ENCODE assay signal across 9 cellular contexts in the genomic region with DNA sequence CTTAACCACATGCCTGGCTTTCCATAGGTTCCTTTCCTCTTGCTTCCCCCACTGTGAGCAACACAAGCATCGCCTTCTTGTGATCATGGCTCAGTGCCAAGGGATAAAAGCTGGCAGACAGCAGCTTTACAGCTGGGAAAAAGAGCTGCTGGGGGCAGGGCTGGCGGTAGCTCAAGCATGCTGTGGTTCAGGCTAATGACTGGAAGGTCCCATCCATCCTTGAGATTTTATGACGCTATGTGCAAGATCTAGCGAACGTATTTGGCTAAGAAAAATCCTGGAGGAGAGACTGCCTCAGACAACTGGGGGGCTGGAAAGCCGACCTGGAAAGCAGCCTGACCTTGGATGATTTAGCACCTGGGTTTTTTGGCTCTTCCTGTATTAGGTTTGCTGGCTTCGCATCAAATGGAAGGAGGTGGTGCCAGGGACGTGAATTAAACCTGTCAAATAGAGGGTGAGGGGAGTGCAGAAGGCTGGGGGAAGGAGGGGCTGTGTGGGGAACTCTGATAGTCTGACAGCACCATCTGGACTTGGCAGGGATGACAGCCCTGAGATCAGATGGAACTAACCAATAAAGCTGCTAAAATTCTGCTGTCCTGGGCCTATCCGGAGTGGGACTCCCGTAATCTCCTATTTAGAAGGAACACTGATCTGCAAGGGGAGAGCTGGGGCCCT. TPM values are rescaled to one million over a fixed set of nuclear protein-coding genes. Genes with fewer than 3 reads are reported as not detected.
DNase-seq lines count a peak whose midpoint lies in the region; ATAC-seq, FAIRE-seq and TF ChIP-seq lines count a peak whose summit lies in the region.
"Had no signal": no experiment of that assay in that cellular context is flagged by ENCODE, and none has a peak within 500 bp of the region (broad histone marks: within the 10 kb centered on the region; RNA-seq: fewer than 3 reads in every experiment).

No MANE protein-coding gene starts in this region.

- no peak for TF ChIP-seq POLR2A in adrenal gland (IDR thresholded peaks at IDR 0.05)

- DNase-seq in NCI-H146 (lab: John Stamatoyannopoulos, UW): peak; percentile 34
- DNase-seq in NCI-H146 treated with DMSO at 0.1 percent for 48 hours (lab: John Stamatoyannopoulos, UW; ENCODE audit: unreplicated experiment): no peak
- DNase-seq in adrenal gland: peak; percentile 21 to 73 (median 46)
- no peak for DNase-seq in H7
- no peak for DNase-seq in activated naive CD8-positive, alpha-beta T cell treated with anti-CD3 and anti-CD28 coated beads, Interleukin-2, amount 50 U/mL, for 24 hours

- no peak overlapping the region for H3K4me3 Mint-ChIP-seq in activated naive CD8-positive, alpha-beta T cell treated with anti-CD3 and anti-CD28 coated beads, Interleukin-2, amount 50 U/mL, for 24 hours

- H3K9me3 Mint-ChIP-seq in activated naive CD8-positive, alpha-beta T cell treated with anti-CD3 and anti-CD28 coated beads, Interleukin-2, amount 50 U/mL, for 24 hours: no peaks in the 10 kb centered on the region

- no peak for ATAC-seq in GM19328 (IDR thresholded peaks at IDR 0.05; ENCODE audit: unreplicated experiment)
- ATAC-seq in activated naive CD8-positive, alpha-beta T cell treated with anti-CD3 and anti-CD28 coated beads, Interleukin-2, amount 50 U/mL, for 24 hours: no peak
- ATAC-seq in GM21447 (IDR thresholded peaks at IDR 0.05; ENCODE audit: unreplicated experiment): no peak

- H3K27me3 ChIP-seq in adrenal gland (no peaks in the 10 kb centered on the region), H7 (ENCODE audit: control insufficient read depth, insufficient read depth, low read length) (no peaks in the 10 kb centered on the region)

- H3K27ac ChIP-seq in adrenal gland: no peak overlapping the region
- H3K27ac ChIP-seq: 22Rv1 had no signal

- intact Hi-C loops in adrenal gland (cut with DNase I): no loop called here

- H3K36me3 ChIP-seq in adrenal gland (replicated peaks in 1 of 2) (no peaks in the 10 kb centered on the region), H7 (replicated peaks; ENCODE audit: control insufficient read depth, insufficient read depth, low read length) (no peaks in the 10 kb centered on the region)

- H3K36me3 Mint-ChIP-seq in activated naive CD8-positive, alpha-beta T cell treated with anti-CD3 and anti-CD28 coated beads, Interleukin-2, amount 50 U/mL, for 24 hours (ENCODE audit: low read depth): no peaks in the 10 kb centered on the region

- H3K9me3 ChIP-seq in adrenal gland (replicated peaks in 1 of 3): no peaks in the 10 kb centered on the region

- peaks cover 0 to 11% of the 10 kb centered on the region in 2 donors for H3K4me1 ChIP-seq in adrenal gland (replicated peaks in 1 of 2)

- no peak for TF ChIP-seq CTCF in adrenal gland (IDR thresholded peaks at IDR 0.05)

- H3K4me3 ChIP-seq in adrenal gland (no peak overlapping the region), H7 (ENCODE audit: insufficient read depth, low read depth, low read length) (no peak overlapping the region)

- no peaks in the 10 kb centered on the region for H3K27me3 Mint-ChIP-seq in activated naive CD8-positive, alpha-beta T cell treated with anti-CD3 and anti-CD28 coated beads, Interleukin-2, amount 50 U/mL, for 24 hours

- H3K4me1 Mint-ChIP-seq in activated naive CD8-positive, alpha-beta T cell treated with anti-CD3 and anti-CD28 coated beads, Interleukin-2, amount 50 U/mL, for 24 hours: no peaks in the 10 kb centered on the region

- no peak overlapping the region for H3K27ac Mint-ChIP-seq in activated naive CD8-positive, alpha-beta T cell treated with anti-CD3 and anti-CD28 coated beads, Interleukin-2, amount 50 U/mL, for 24 hours

- peak; percentile 92 for FAIRE-seq in islet of Langerhans (lab: Jason Lieb, UNC)

- WGBS in adrenal gland, 4 donors: 13 to 18% (median 16%) methylated on average over 10 of the region's 10 CpGs

RNA-seq across cellular contexts. Expression of gene ZMYND12, which starts 34.8 kb away (rescaled TPM):
- 10 to 100 TPM in 1 of 8 donors, 1 to 10 TPM in 7; 1.2 to 12.2 (median 4.6) TPM for total RNA-seq in adrenal gland
- polyA plus RNA-seq in adrenal gland: 1 to 10 TPM; 2.7 to 6.1 (median 2.7) TPM
- 2.6 and 3.5 TPM in 2 replicates for total RNA-seq in H7 (2014; rRNA removed; shearing (Covaris generic))

RNA-seq across cellular contexts. Expression of gene PPCS, which starts 35.3 kb away (rescaled TPM):
- total RNA-seq in adrenal gland: 100 to 1,000 TPM in 2 of 8 donors, 10 to 100 TPM in 6; 48.7 to 141 (median 88.3) TPM
- polyA plus RNA-seq in adrenal gland: 100 to 1,000 TPM in 1 of 3 donors, 10 to 100 TPM in 2; 85.9 to 191 (median 92.7) TPM
- total RNA-seq in H7 (2014; rRNA removed; shearing (Covaris generic)): 67.6 and 83.1 TPM in 2 replicates

RNA-seq across cellular contexts. Expression of gene RIMKLA, which starts 40.5 kb away (rescaled TPM):
- total RNA-seq in adrenal gland: 1 to 10 TPM in 2 of 8 donors, under 1 TPM in 6; 0.09 to 4.0 (median 0.39) TPM
- polyA plus RNA-seq in adrenal gland: under 1 TPM; 0.07 to 0.35 (median 0.16) TPM
- 1.1 and 2.7 TPM in 2 replicates for total RNA-seq in H7 (2014; rRNA removed; shearing (Covaris generic))

RNA-seq across cellular contexts. Expression of gene CCDC30, which starts 42.0 kb away (rescaled TPM):
- total RNA-seq in adrenal gland: 1 to 10 TPM; 1.8 to 8.3 (median 5.0) TPM
- 1 to 10 TPM; 2.9 to 3.5 (median 3.4) TPM for polyA plus RNA-seq in adrenal gland
- 0.87 and 1.4 TPM in 2 replicates for total RNA-seq in H7 (2014; rRNA removed; shearing (Covaris generic))

Comparison
In these comparisons a context has a peak if more than half of its experiments do, and no peak if none do; other contexts are left out.
1. DNase-seq: peak in NCI-H146 (single experiment) and adrenal gland (7 of 7); none in NCI-H146 treated with DMSO at 0.1 percent for 48 hours (single experiment), H7 (single experiment) and activated naive CD8-positive, alpha-beta T cell treated with anti-CD3 and anti-CD28 coated beads, Interleukin-2, amount 50 U/mL, for 24 hours (single experiment).